In the genomic region with DNA sequence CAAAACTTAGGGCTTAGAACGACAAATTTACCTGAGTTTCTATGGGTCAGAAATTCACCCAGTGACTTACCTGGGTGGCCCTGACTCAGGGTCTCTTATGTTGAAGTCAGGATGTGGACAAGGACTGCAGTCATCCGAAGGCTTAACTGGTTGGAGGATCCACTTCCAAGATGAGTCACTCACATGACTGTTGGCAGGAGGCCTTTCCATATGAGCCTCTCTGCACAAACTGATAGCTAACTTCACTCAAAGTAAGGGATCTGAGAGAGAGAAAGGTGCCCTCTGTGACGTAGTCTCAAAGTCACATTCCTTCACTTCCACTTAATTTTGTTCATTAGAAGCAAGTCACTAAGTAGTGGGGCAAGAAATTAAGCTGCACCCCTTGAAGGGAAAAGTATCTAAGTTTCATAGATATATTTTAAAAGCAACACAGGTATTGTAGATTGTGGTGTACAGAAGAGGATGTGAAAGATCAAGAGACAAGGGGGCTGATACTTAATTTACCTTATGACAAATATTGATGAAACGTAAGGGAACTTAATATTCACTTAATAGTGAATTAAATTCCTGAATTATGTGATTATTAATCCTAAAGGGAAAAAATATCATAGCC, we compare ENCODE assay signal across 9 cellular contexts. TPM values are rescaled to one million over a fixed set of nuclear protein-coding genes. Genes with fewer than 3 reads are reported as not detected.
DNase-seq lines count a peak whose midpoint lies in the region; ATAC-seq and TF ChIP-seq lines count a peak whose summit lies in the region.
"Had no signal": no experiment of that assay in that cellular context is flagged by ENCODE, and none has a peak within 500 bp of the region (broad histone marks: within the 10 kb centered on the region; RNA-seq: fewer than 3 reads in every experiment).

No MANE protein-coding gene starts in this region.

- H3K27me3 ChIP-seq in ACC112 (ENCODE audit: insufficient read depth, low read length) (no peaks in the 10 kb centered on the region), SJSA1 (replicated peaks) (no peaks in the 10 kb centered on the region), foreskin keratinocyte (no peaks in the 10 kb centered on the region)

- no peak overlapping the region for H3K4me3 Mint-ChIP-seq in activated naive CD8-positive, alpha-beta T cell treated with anti-CD3 and anti-CD28 coated beads, Interleukin-2, amount 50 U/mL, for 24 hours

- ATAC-seq in GM19351 (IDR thresholded peaks at IDR 0.05; ENCODE audit: unreplicated experiment) (peak; percentile 66), foreskin keratinocyte (peak; percentile 100), HG03039 (IDR thresholded peaks at IDR 0.05; ENCODE audit: unreplicated experiment) (no peak)
- no peak for ATAC-seq in activated naive CD8-positive, alpha-beta T cell treated with anti-CD3 and anti-CD28 coated beads, Interleukin-2, amount 50 U/mL, for 24 hours

- peaks cover 25% of the 10 kb centered on the region for H3K36me3 Mint-ChIP-seq in activated naive CD8-positive, alpha-beta T cell treated with anti-CD3 and anti-CD28 coated beads, Interleukin-2, amount 50 U/mL, for 24 hours (ENCODE audit: low read depth)

- H3K9me3 ChIP-seq in SJSA1 (replicated peaks) = no peaks in the 10 kb centered on the region

- no peak overlapping the region for H3K4me3 ChIP-seq in ACC112 (ENCODE audit: low read depth, low read length)
- no peak overlapping the region for H3K4me3 ChIP-seq in SJSA1

- DNase-seq in SJSA1 (ENCODE audit: low read depth in 1 of 2, low spot score in 2 of 2) = peak; percentile 84 to 88
- peak; percentile 47 to 76 for DNase-seq in foreskin keratinocyte
- no peak for DNase-seq in activated naive CD8-positive, alpha-beta T cell treated with anti-CD3 and anti-CD28 coated beads, Interleukin-2, amount 50 U/mL, for 24 hours
- DNase-seq in NCI-H1436 (lab: John Stamatoyannopoulos, UW) = no peak
- no peak for DNase-seq in GF-D8 (lab: John Stamatoyannopoulos, UW)
- DNase-seq: KBM-7 had no signal

- H3K36me3 ChIP-seq in ACC112 (ENCODE audit: insufficient read depth, low read length) = peaks cover 34% of the 10 kb centered on the region
- H3K36me3 ChIP-seq in SJSA1 = peaks cover 43% of the 10 kb centered on the region

- H3K27ac Mint-ChIP-seq in activated naive CD8-positive, alpha-beta T cell treated with anti-CD3 and anti-CD28 coated beads, Interleukin-2, amount 50 U/mL, for 24 hours = no peak overlapping the region

- no peaks in the 10 kb centered on the region for H3K79me2 ChIP-seq in ACC112 (ENCODE audit: control insufficient read depth, insufficient read depth, low read length, unreplicated experiment)

- H3K4me1 Mint-ChIP-seq in activated naive CD8-positive, alpha-beta T cell treated with anti-CD3 and anti-CD28 coated beads, Interleukin-2, amount 50 U/mL, for 24 hours = no peaks in the 10 kb centered on the region

- H2AFZ ChIP-seq in ACC112 (ENCODE audit: low read length, unreplicated experiment) = no peak overlapping the region

- H3K27ac ChIP-seq in ACC112 (ENCODE audit: low read depth, low read length) (peak overlapping the region; percentile 82), SJSA1 (peak overlapping the region; percentile 73), foreskin keratinocyte (no peak overlapping the region)

- TF ChIP-seq CTCF in foreskin keratinocyte (conservative IDR thresholded peaks at IDR 0.05) = no peak

- H3K4me1 ChIP-seq in ACC112 (ENCODE audit: control insufficient read depth, insufficient read depth, low read length, unreplicated experiment) (peaks cover 29% of the 10 kb centered on the region), SJSA1 (replicated peaks) (peaks cover 61% of the 10 kb centered on the region), foreskin keratinocyte (no peaks in the 10 kb centered on the region)

- no peaks in the 10 kb centered on the region for H3K9me3 Mint-ChIP-seq in activated naive CD8-positive, alpha-beta T cell treated with anti-CD3 and anti-CD28 coated beads, Interleukin-2, amount 50 U/mL, for 24 hours

- H3K27me3 Mint-ChIP-seq in activated naive CD8-positive, alpha-beta T cell treated with anti-CD3 and anti-CD28 coated beads, Interleukin-2, amount 50 U/mL, for 24 hours = no peaks in the 10 kb centered on the region

RNA-seq across cellular contexts. Expression of a gene that starts 48.4 kb away (rescaled TPM):
- 67.5 and 106 TPM in 2 replicates for total RNA-seq in SJSA1 (2014; rRNA removed; shearing (Covaris generic))
- total RNA-seq in foreskin keratinocyte = 31.9 and 36.1 TPM in 2 replicates
- 15.7 and 19.2 TPM in 2 replicates for polyA plus RNA-seq in foreskin keratinocyte

Comparison
In these comparisons a context has a peak if more than half of its experiments do, and no peak if none do; other contexts are left out.
1. ATAC-seq: peak in GM19351 (single experiment) and foreskin keratinocyte (single experiment); none in HG03039 (single experiment) and activated naive CD8-positive, alpha-beta T cell treated with anti-CD3 and anti-CD28 coated beads, Interleukin-2, amount 50 U/mL, for 24 hours (single experiment).
2. DNase-seq: peak in SJSA1 (2 of 2) and foreskin keratinocyte (2 of 2); none in activated naive CD8-positive, alpha-beta T cell treated with anti-CD3 and anti-CD28 coated beads, Interleukin-2, amount 50 U/mL, for 24 hours (single experiment), NCI-H1436 (single experiment) and GF-D8 (single experiment).